In the genomic region with DNA sequence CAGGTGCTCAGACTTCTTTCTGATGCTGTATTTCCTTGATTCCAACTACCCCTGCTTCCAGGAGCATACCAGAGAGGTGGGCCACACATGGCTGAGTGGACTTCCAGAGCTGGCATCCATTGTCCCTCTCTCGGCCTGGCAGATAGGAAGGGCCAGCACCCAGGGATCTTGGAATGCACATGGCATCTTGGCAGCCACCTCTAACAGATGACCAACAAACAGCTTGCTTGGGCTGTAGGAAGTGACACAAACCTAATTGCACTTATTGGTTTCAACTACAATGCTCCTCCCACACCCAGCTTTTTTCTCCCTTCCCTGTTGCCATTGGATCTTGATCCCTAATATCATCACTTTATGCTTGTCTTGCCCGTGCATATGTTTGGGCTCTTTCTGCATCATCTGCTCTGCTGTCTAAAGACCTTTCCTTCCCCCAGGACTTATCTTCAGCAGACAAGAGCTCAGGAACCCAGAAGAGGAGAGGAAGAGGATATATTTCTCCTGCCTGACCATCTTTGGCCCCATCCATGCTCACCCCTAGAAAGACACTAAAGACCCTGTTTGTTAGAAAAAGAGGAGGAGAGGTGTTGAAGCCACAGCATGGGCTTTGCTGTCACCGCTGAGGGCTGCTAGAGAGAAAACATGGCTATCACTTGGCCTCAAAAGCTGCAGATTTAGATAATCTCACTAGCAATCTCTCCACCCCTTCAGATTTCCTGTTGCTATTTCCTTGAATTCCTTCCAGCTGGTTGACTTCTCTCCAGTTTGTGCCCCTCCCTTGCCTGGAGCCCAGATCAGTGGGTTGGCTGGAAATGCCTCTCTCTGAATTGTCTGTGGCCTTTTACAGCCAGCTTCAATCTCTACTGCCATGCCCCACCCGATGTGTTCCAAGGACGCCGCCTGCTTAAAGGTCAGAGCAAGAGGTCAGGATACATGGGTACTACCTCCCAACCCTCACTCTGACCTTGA, we compare ENCODE assay signal across 14 cellular contexts.
"Had no signal": no experiment of that assay in that cellular context is flagged by ENCODE, and none has a peak within 500 bp of the region (broad histone marks: within the 10 kb centered on the region; RNA-seq: fewer than 3 reads in every experiment).

No MANE protein-coding gene starts in this region.

- H3K4me3 ChIP-seq: esophagus muscularis mucosa, ovary had no signal

- H3K4me1 ChIP-seq: esophagus muscularis mucosa had no signal

- H3K36me3 Mint-ChIP-seq: activated CD8-positive, alpha-beta memory T cell treated with anti-CD3 and anti-CD28 coated beads, Interleukin-2, amount 10 ng/mL, durations not matched to agents 7 days and 5 days; mesothelial cell of epicardium had no signal

- DNase-seq: activated CD4-positive, alpha-beta T cell treated with anti-CD3 and anti-CD28 coated beads for 1 hour; activated CD4-positive, alpha-beta T cell treated with anti-CD3 and anti-CD28 coated beads, Interleukin-2, amount 50 U/mL, for 4 hours; activated CD8-positive, alpha-beta memory T cell treated with anti-CD3 and anti-CD28 coated beads, Interleukin-2, amount 10 ng/mL, durations not matched to agents 7 days and 5 days; activated effector memory CD4-positive, alpha-beta T cell treated with Interleukin-2 at 50 U/mL for 16 hours; activated naive CD4-positive, alpha-beta T cell treated with anti-CD3 and anti-CD28 coated beads, Interleukin-2, amount 50 U/mL, for 16 hours; activated T-cell treated with anti-CD3 and anti-CD28 coated beads, Interleukin-2, amount 50 U/mL, for 1 hour; foreskin fibroblast; hypothalamus; ovary; stimulated activated CD4-positive, alpha-beta T cell treated with anti-CD3 and anti-CD28 coated beads, Interleukin-1b, Interleukin-23, amount 100 ng/mL, for 48 hours; T-helper 2 cell had no signal

- H3K4me1 Mint-ChIP-seq: activated CD8-positive, alpha-beta memory T cell treated with anti-CD3 and anti-CD28 coated beads, Interleukin-2, amount 10 ng/mL, durations not matched to agents 7 days and 5 days had no signal

- H3K27me3 ChIP-seq: esophagus muscularis mucosa, ovary had no signal

- H3K27ac ChIP-seq: esophagus muscularis mucosa, ovary had no signal

- H3K4me3 Mint-ChIP-seq: activated CD8-positive, alpha-beta memory T cell treated with anti-CD3 and anti-CD28 coated beads, Interleukin-2, amount 10 ng/mL, durations not matched to agents 7 days and 5 days; mesothelial cell of epicardium; neural crest cell had no signal

- H3K36me3 ChIP-seq: esophagus muscularis mucosa, ovary had no signal

- H3K9me3 ChIP-seq: esophagus muscularis mucosa, ovary had no signal

- H3K27ac Mint-ChIP-seq: activated CD8-positive, alpha-beta memory T cell treated with anti-CD3 and anti-CD28 coated beads, Interleukin-2, amount 10 ng/mL, durations not matched to agents 7 days and 5 days; mesothelial cell of epicardium had no signal

- ATAC-seq: activated CD8-positive, alpha-beta memory T cell treated with anti-CD3 and anti-CD28 coated beads, Interleukin-2, amount 10 ng/mL, durations not matched to agents 7 days and 5 days had no signal

- H3K27me3 Mint-ChIP-seq: activated CD8-positive, alpha-beta memory T cell treated with anti-CD3 and anti-CD28 coated beads, Interleukin-2, amount 10 ng/mL, durations not matched to agents 7 days and 5 days had no signal

- H3K9me3 Mint-ChIP-seq: mesothelial cell of epicardium had no signal
